In the genomic region with DNA sequence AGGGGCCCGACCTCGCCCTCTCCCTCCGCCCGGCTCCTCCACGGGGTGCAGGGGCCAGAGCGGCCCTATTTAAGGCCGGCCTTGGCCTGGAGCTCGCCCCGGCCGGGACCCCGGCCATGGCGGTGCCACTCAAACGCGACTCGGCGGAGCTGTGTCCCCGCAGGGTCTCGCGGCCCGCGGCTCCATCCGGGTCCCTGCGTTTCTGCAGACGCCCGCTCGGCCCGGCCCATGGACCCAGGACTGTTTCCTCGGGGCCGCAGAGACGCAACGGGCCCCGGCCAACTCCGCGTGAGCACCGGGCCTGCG, we compare ENCODE assay signal across 8 cellular contexts. TPM values are rescaled to one million over a fixed set of nuclear protein-coding genes. Genes with fewer than 3 reads are reported as not detected.
DNase-seq lines count a peak whose midpoint lies in the region; ATAC-seq and TF ChIP-seq lines count a peak whose summit lies in the region.

No MANE protein-coding gene starts in this region.

- H3K4me1 ChIP-seq in naive thymus-derived CD4-positive, alpha-beta T cell (ENCODE audit: control insufficient read depth in 2 of 2, insufficient read depth in 2 of 2, low read length in 2 of 2) = peaks cover 16 to 34% of the 10 kb centered on the region in 2 donors

- DNase-seq in GM12864 (ENCODE audit: low read depth) = no peak
- DNase-seq in central memory CD8-positive, alpha-beta T cell (ENCODE audit: low spot score in 2 of 2) = no peak
- DNase-seq in naive thymus-derived CD4-positive, alpha-beta T cell = no peak
- no peak for DNase-seq in H4 (ENCODE audit: low spot score)
- no peak for DNase-seq in HK-2 (ENCODE audit: unreplicated experiment)
- no peak for DNase-seq in iPS-NIHi11 (ENCODE audit: low spot score)

- H3K27me3 Mint-ChIP-seq in central memory CD8-positive, alpha-beta T cell = no peaks in the 10 kb centered on the region
- H3K27me3 Mint-ChIP-seq in naive thymus-derived CD4-positive, alpha-beta T cell = no peaks in the 10 kb centered on the region

- H3K36me3 ChIP-seq in naive thymus-derived CD4-positive, alpha-beta T cell (ENCODE audit: control insufficient read depth in 2 of 3, insufficient read depth in 3 of 3, low read length in 3 of 3) = peaks cover 0 to 18% (median 0%) of the 10 kb centered on the region in 3 experiments

- no peaks in the 10 kb centered on the region for H3K9me3 ChIP-seq in naive thymus-derived CD4-positive, alpha-beta T cell (ENCODE audit: control insufficient read depth in 2 of 3, low read length in 3 of 3)

- POLR2A ChIA-PET in naive thymus-derived CD4-positive, alpha-beta T cell (lab: Charles Lee) = interaction anchor here (0.6 to 2.3 kb wide), 4 partner anchors 10 to 157 kb away, joined by 5 to 30 read pairs (median 12); partner anchors contain the start of genes NACC2 and UBAC1

- peak overlapping the region; percentile 87 for H3K27ac ChIP-seq in naive thymus-derived CD4-positive, alpha-beta T cell (ENCODE audit: low read depth, low read length)

- peak overlapping the region; percentile 93 for H3K4me3 ChIP-seq in GM12864 (ENCODE audit: low read depth, low read length)
- H3K4me3 ChIP-seq in naive thymus-derived CD4-positive, alpha-beta T cell (ENCODE audit: low read length) = peak overlapping the region; percentile 60

- intact Hi-C loops in naive thymus-derived CD4-positive, alpha-beta T cell (cut with micrococcal nuclease) = loop anchor here (1.0 to 10.0 kb wide), 8 partner anchors 9 to 1953 kb away; partner anchors contain the start of genes CAMSAP1 (in 1 of the 2), NACC2 (in 1 of the 2), QSOX2 (in 1 of the 2) and RNU6ATAC (in 1 of the 2)

- TF ChIP-seq CTCF in GM12864 (IDR thresholded peaks at IDR 0.05; ENCODE audit: low read depth, low read length, missing control alignments) = no peak

- CTCF ChIA-PET in naive thymus-derived CD4-positive, alpha-beta T cell (lab: Charles Lee) = interaction anchor here (1.2 to 1.5 kb wide), 3 partner anchors 9 to 151 kb away, joined by 3 to 5 read pairs (median 4); no protein-coding TSS in a partner anchor

- H3K36me3 Mint-ChIP-seq in central memory CD8-positive, alpha-beta T cell (ENCODE audit: insufficient read depth) = peaks cover 19% of the 10 kb centered on the region
- H3K36me3 Mint-ChIP-seq in naive thymus-derived CD4-positive, alpha-beta T cell = peaks cover 0 to 10% (median 0%) of the 10 kb centered on the region in 5 donors

- peak; percentile 1 for ATAC-seq in HG03565 (IDR thresholded peaks at IDR 0.05; ENCODE audit: unreplicated experiment)
- no peak for ATAC-seq in central memory CD8-positive, alpha-beta T cell (replicated peaks; ENCODE audit: extremely low read depth, poor library complexity, severe bottlenecking)
- no peak for ATAC-seq in naive thymus-derived CD4-positive, alpha-beta T cell
- no peak for ATAC-seq in HG03280 (IDR thresholded peaks at IDR 0.05; ENCODE audit: unreplicated experiment)

- H3K27ac Mint-ChIP-seq in central memory CD8-positive, alpha-beta T cell (ENCODE audit: low read depth) = no peak overlapping the region
- H3K27ac Mint-ChIP-seq in naive thymus-derived CD4-positive, alpha-beta T cell = peak overlapping the region in 3 of 9 donors; percentile 58 to 80 (median 71)

- H3K27me3 ChIP-seq in naive thymus-derived CD4-positive, alpha-beta T cell (ENCODE audit: control insufficient read depth in 2 of 2, insufficient read depth in 2 of 2, low read length in 2 of 2) = no peaks in the 10 kb centered on the region

- no peaks in the 10 kb centered on the region for H3K9me3 Mint-ChIP-seq in central memory CD8-positive, alpha-beta T cell
- no peaks in the 10 kb centered on the region for H3K9me3 Mint-ChIP-seq in naive thymus-derived CD4-positive, alpha-beta T cell

- peak overlapping the region; percentile 71 for H3K4me3 Mint-ChIP-seq in central memory CD8-positive, alpha-beta T cell
- peak overlapping the region in 9 of 10 donors; percentile 73 to 87 (median 82) for H3K4me3 Mint-ChIP-seq in naive thymus-derived CD4-positive, alpha-beta T cell

- H3K4me1 Mint-ChIP-seq in central memory CD8-positive, alpha-beta T cell = peaks cover 12% of the 10 kb centered on the region
- H3K4me1 Mint-ChIP-seq in naive thymus-derived CD4-positive, alpha-beta T cell = peaks cover 8 to 30% (median 16%) of the 10 kb centered on the region in 7 donors

RNA-seq across cellular contexts. Expression of gene TMEM250, which starts 0.7 kb away (rescaled TPM):
- 10 to 100 TPM; 16.4 to 55.3 (median 41.3) TPM for total RNA-seq in naive thymus-derived CD4-positive, alpha-beta T cell
- 10 to 100 TPM; 42.2 to 61.8 TPM for polyA plus RNA-seq in naive thymus-derived CD4-positive, alpha-beta T cell
- 12.5 and 20.3 TPM in 2 replicates for total RNA-seq in H4 (2014; rRNA removed; shearing (Covaris generic))

RNA-seq across cellular contexts. Expression of gene NACC2, which starts 22.9 kb away (rescaled TPM):
- 10 to 100 TPM in 1 of 5 experiments, 1 to 10 TPM in 4; 2.7 to 17.7 (median 8.2) TPM for total RNA-seq in naive thymus-derived CD4-positive, alpha-beta T cell
- under 1 TPM; 0.92 to 0.97 TPM for polyA plus RNA-seq in naive thymus-derived CD4-positive, alpha-beta T cell
- 5.6 and 6.0 TPM in 2 replicates for total RNA-seq in H4 (2014; rRNA removed; shearing (Covaris generic))
